Comparison of ENCODE assay signal across 8 cellular contexts in genomic region chr1:246566808-246567154, GRCh38. TPM values are rescaled to one million over a fixed set of nuclear protein-coding genes. Genes with fewer than 3 reads are reported as not detected.
DNase-seq lines count a peak whose midpoint lies in the region; ATAC-seq and TF ChIP-seq lines count a peak whose summit lies in the region.

No MANE protein-coding gene starts in this region.

- H3K4me3 Mint-ChIP-seq in Caco-2 (ENCODE audit: unreplicated experiment), result peak overlapping the region; percentile 93
- peak overlapping the region; percentile 97 for H3K4me3 Mint-ChIP-seq in activated CD8-positive, alpha-beta T cell treated with anti-CD3 and anti-CD28 coated beads, Interleukin-2, amount 10 ng/mL, durations not matched to agents 7 days and 5 days

- H3K36me3 Mint-ChIP-seq in Caco-2 (ENCODE audit: insufficient read depth, unreplicated experiment), result peaks cover 26% of the 10 kb centered on the region
- H3K36me3 Mint-ChIP-seq in activated CD8-positive, alpha-beta T cell treated with anti-CD3 and anti-CD28 coated beads, Interleukin-2, amount 10 ng/mL, durations not matched to agents 7 days and 5 days (ENCODE audit: low read depth), result peaks cover 21% of the 10 kb centered on the region

- no peaks in the 10 kb centered on the region for H3K27me3 Mint-ChIP-seq in Caco-2 (ENCODE audit: insufficient read depth, unreplicated experiment)
- H3K27me3 Mint-ChIP-seq in activated CD8-positive, alpha-beta T cell treated with anti-CD3 and anti-CD28 coated beads, Interleukin-2, amount 10 ng/mL, durations not matched to agents 7 days and 5 days (ENCODE audit: low read depth), result no peaks in the 10 kb centered on the region

- H3K36me3 ChIP-seq in Caco-2 (ENCODE audit: control insufficient read depth, insufficient read depth, low read length), result no peaks in the 10 kb centered on the region

- H3K27me3 ChIP-seq in Caco-2 (replicated peaks; ENCODE audit: control insufficient read depth, insufficient read depth, low read length), result no peaks in the 10 kb centered on the region

- no peak for TF ChIP-seq CTCF in Caco-2 (IDR thresholded peaks at IDR 0.05; ENCODE audit: insufficient read depth in 1 of 2, low read depth in 1 of 2, low read length in 1 of 2, severe bottlenecking in 1 of 2, unreplicated experiment in 1 of 2)

- peak; percentile 13 for ATAC-seq in GM19324 (IDR thresholded peaks at IDR 0.05; ENCODE audit: low FRiP score, unreplicated experiment)
- ATAC-seq in HG03280 (IDR thresholded peaks at IDR 0.05; ENCODE audit: unreplicated experiment), result peak; percentile 15
- no peak for ATAC-seq in activated CD8-positive, alpha-beta T cell treated with anti-CD3 and anti-CD28 coated beads, Interleukin-2, amount 10 ng/mL, durations not matched to agents 7 days and 5 days
- ATAC-seq in Right ventricle myocardium inferior, result peak; percentile 34

- H3K9me3 Mint-ChIP-seq in Caco-2 (ENCODE audit: unreplicated experiment), result no peaks in the 10 kb centered on the region
- H3K9me3 Mint-ChIP-seq in activated CD8-positive, alpha-beta T cell treated with anti-CD3 and anti-CD28 coated beads, Interleukin-2, amount 10 ng/mL, durations not matched to agents 7 days and 5 days (ENCODE audit: insufficient read depth), result no peaks in the 10 kb centered on the region

- H3K4me3 ChIP-seq in Caco-2 (ENCODE audit: low read depth, low read length), result peak overlapping the region; percentile 71

- H3K9me3 ChIP-seq in Caco-2, result no peaks in the 10 kb centered on the region

- intact Hi-C loops in Caco-2 (cut with micrococcal nuclease; ENCODE audit: unreplicated experiment) (loop anchor here (1.0 to 2.0 kb wide), 2 partner anchors 16 to 42 kb away; no protein-coding TSS in a partner anchor), Right ventricle myocardium inferior (cut with DNase I) (loop anchor here (2.0 kb wide), 4 partner anchors 30 to 132 kb away; no protein-coding TSS in a partner anchor)

- POLR2A ChIA-PET in Caco-2 (lab: Charles Lee), result no interaction called here
- POLR2A ChIA-PET in activated CD8-positive, alpha-beta T cell treated with anti-CD3 and anti-CD28 coated beads, Interleukin-2, amount 10 ng/mL, durations not matched to agents 7 days and 5 days (lab: Charles Lee), result interaction anchor here (0.6 to 2.0 kb wide), 9 partner anchors 8 to 1732 kb away, joined by 3 to 7 read pairs (median 4); partner anchors contain the start of gene SCCPDH

- DNase-seq in Caco-2 (no peak), Right ventricle myocardium inferior (ENCODE audit: missing footprints) (no peak), pons (ENCODE audit: low spot score) (peak; percentile 44), AG08395 (ENCODE audit: low spot score) (no peak), NCI-H82 treated with DMSO at 0.1 percent for 48 hours (lab: John Stamatoyannopoulos, UW; ENCODE audit: unreplicated experiment) (no peak)
- DNase-seq in activated CD8-positive, alpha-beta T cell treated with anti-CD3 and anti-CD28 coated beads, Interleukin-2, amount 10 ng/mL, durations not matched to agents 7 days and 5 days, result no peak

- H3K4me1 Mint-ChIP-seq in Caco-2 (ENCODE audit: low read depth, unreplicated experiment), result peaks cover 8% of the 10 kb centered on the region
- H3K4me1 Mint-ChIP-seq in activated CD8-positive, alpha-beta T cell treated with anti-CD3 and anti-CD28 coated beads, Interleukin-2, amount 10 ng/mL, durations not matched to agents 7 days and 5 days (ENCODE audit: low read depth), result peaks cover 58% of the 10 kb centered on the region

- peaks cover 4% of the 10 kb centered on the region; the same call in 1 of the 2 replicates for H3K4me1 ChIP-seq in Caco-2

- peak overlapping the region; percentile 90 for H3K27ac Mint-ChIP-seq in Caco-2 (ENCODE audit: unreplicated experiment)
- peak overlapping the region; percentile 97 for H3K27ac Mint-ChIP-seq in activated CD8-positive, alpha-beta T cell treated with anti-CD3 and anti-CD28 coated beads, Interleukin-2, amount 10 ng/mL, durations not matched to agents 7 days and 5 days

- CTCF ChIA-PET in Caco-2 (lab: Charles Lee), result no interaction called here
- CTCF ChIA-PET in activated CD8-positive, alpha-beta T cell treated with anti-CD3 and anti-CD28 coated beads, Interleukin-2, amount 10 ng/mL, durations not matched to agents 7 days and 5 days (lab: Charles Lee), result interaction anchor here (0.7 to 2.9 kb wide), 3 partner anchors 60 to 83 kb away, joined by 3 to 7 read pairs (median 5); partner anchors contain the start of gene SMYD3

- no TSS peak for BruUV-seq in Caco-2 (replicated peaks; lab: Mats Ljungman, UMichigan)

RNA-seq across cellular contexts. Expression of gene CNST, which starts 0.5 kb away (rescaled TPM):
- total RNA-seq in Caco-2 (2022) (14.8 and 15.3 TPM in 2 replicates), Right ventricle myocardium inferior (18.4 TPM)
- 10 to 100 TPM; 26.9 to 30.4 TPM for total RNA-seq in activated CD8-positive, alpha-beta T cell treated with anti-CD3 and anti-CD28 coated beads, Interleukin-2, amount 10 ng/mL, durations not matched to agents 7 days and 5 days

RNA-seq across cellular contexts. Expression of gene TFB2M, which starts 0.7 kb away (rescaled TPM):
- total RNA-seq in Caco-2 (2022) (23.4 and 23.9 TPM in 2 replicates), Right ventricle myocardium inferior (18.0 TPM)
- total RNA-seq in activated CD8-positive, alpha-beta T cell treated with anti-CD3 and anti-CD28 coated beads, Interleukin-2, amount 10 ng/mL, durations not matched to agents 7 days and 5 days, result 10 to 100 TPM; 10.4 to 12.3 TPM

RNA-seq across cellular contexts. Expression of gene SMYD3, which starts 59.7 kb away (rescaled TPM):
- total RNA-seq in Caco-2 (2022) (33.0 and 37.7 TPM in 2 replicates), Right ventricle myocardium inferior (8.8 TPM)
- total RNA-seq in activated CD8-positive, alpha-beta T cell treated with anti-CD3 and anti-CD28 coated beads, Interleukin-2, amount 10 ng/mL, durations not matched to agents 7 days and 5 days, result 10 to 100 TPM; 22.7 to 23.2 TPM
